ENCODE assay signal across 8 cellular contexts in genomic region chr6:12637960-12638641, GRCh38.
DNase-seq lines count a peak whose midpoint lies in the region; ATAC-seq and TF ChIP-seq lines count a peak whose summit lies in the region.

No MANE protein-coding gene starts in this region.

- no peak for TF ChIP-seq EP300 in sigmoid colon (IDR thresholded peaks at IDR 0.05)

- H3K27ac Mint-ChIP-seq in activated CD4-positive, alpha-beta T cell treated with anti-CD3 and anti-CD28 coated beads for 36 hours, result no peak overlapping the region
- no peak overlapping the region for H3K27ac Mint-ChIP-seq in activated naive CD4-positive, alpha-beta T cell treated with anti-CD3 and anti-CD28 coated beads for 36 hours

- peak; percentile 85 for ATAC-seq in activated CD4-positive, alpha-beta T cell treated with anti-CD3 and anti-CD28 coated beads for 36 hours
- ATAC-seq in HG02981 (IDR thresholded peaks at IDR 0.05; ENCODE audit: unreplicated experiment) (peak; percentile 73), heart right ventricle (peak in 5 of 8 donors; percentile 35 to 60 (median 56)), GM19463 (IDR thresholded peaks at IDR 0.05; ENCODE audit: unreplicated experiment) (no peak)

- POLR2A ChIA-PET in activated CD4-positive, alpha-beta T cell treated with anti-CD3 and anti-CD28 coated beads for 36 hours (lab: Charles Lee), result no interaction called here

- no peak for TF ChIP-seq POLR2A in sigmoid colon (IDR thresholded peaks at IDR 0.05)

- intact Hi-C loops in activated CD4-positive, alpha-beta T cell treated with anti-CD3 and anti-CD28 coated beads for 36 hours (cut with DNase I, micrococcal nuclease), result loop anchor here (1.0 to 2.0 kb wide), 4 partner anchors 206 to 693 kb away; no protein-coding TSS in a partner anchor
- intact Hi-C loops in activated naive CD4-positive, alpha-beta T cell treated with anti-CD3 and anti-CD28 coated beads for 36 hours (cut with micrococcal nuclease), result loop anchor here (1.0 to 2.0 kb wide), 3 partner anchors 207 to 693 kb away; no protein-coding TSS in a partner anchor
- intact Hi-C loops in heart right ventricle (cut with DNase I) (loop anchor here in 8 of 10 donors (2.0 to 10.0 kb wide), 3 partner anchors 254 to 257 kb away; no protein-coding TSS in a partner anchor), sigmoid colon (cut with DNase I) (loop anchor here (5.0 kb wide), 1 partner anchor 254 kb away; no protein-coding TSS in a partner anchor)

- H3K36me3 Mint-ChIP-seq in activated CD4-positive, alpha-beta T cell treated with anti-CD3 and anti-CD28 coated beads for 36 hours (ENCODE audit: low read depth), result no peaks in the 10 kb centered on the region
- no peaks in the 10 kb centered on the region for H3K36me3 Mint-ChIP-seq in activated naive CD4-positive, alpha-beta T cell treated with anti-CD3 and anti-CD28 coated beads for 36 hours (ENCODE audit: low read depth)

- H3K27me3 ChIP-seq in heart right ventricle, result peaks cover 0 to 9% (median 0%) of the 10 kb centered on the region in 7 donors
- H3K27me3 ChIP-seq in sigmoid colon, result no peaks in the 10 kb centered on the region

- 44 to 57% methylated on average over 7 of the region's 7 CpGs for WGBS in heart right ventricle, 2 donors
- 24 to 29% methylated on average over 7 of the region's 7 CpGs for WGBS in sigmoid colon, 2 donors

- no peak overlapping the region for H3K4me3 Mint-ChIP-seq in activated CD4-positive, alpha-beta T cell treated with anti-CD3 and anti-CD28 coated beads for 36 hours
- H3K4me3 Mint-ChIP-seq in activated naive CD4-positive, alpha-beta T cell treated with anti-CD3 and anti-CD28 coated beads for 36 hours, result no peak overlapping the region

- H3K27me3 Mint-ChIP-seq in activated CD4-positive, alpha-beta T cell treated with anti-CD3 and anti-CD28 coated beads for 36 hours, result peaks cover 30% of the 10 kb centered on the region
- H3K27me3 Mint-ChIP-seq in activated naive CD4-positive, alpha-beta T cell treated with anti-CD3 and anti-CD28 coated beads for 36 hours (ENCODE audit: low read depth), result peaks cover 34% of the 10 kb centered on the region

- H3K9me3 Mint-ChIP-seq in activated CD4-positive, alpha-beta T cell treated with anti-CD3 and anti-CD28 coated beads for 36 hours (ENCODE audit: low read depth), result no peaks in the 10 kb centered on the region
- peaks cover 10% of the 10 kb centered on the region for H3K9me3 Mint-ChIP-seq in activated naive CD4-positive, alpha-beta T cell treated with anti-CD3 and anti-CD28 coated beads for 36 hours

- H3K9me3 ChIP-seq in heart right ventricle, result peaks cover 0 to 26% (median 6%) of the 10 kb centered on the region in 11 donors
- H3K9me3 ChIP-seq in sigmoid colon, result no peaks in the 10 kb centered on the region

- CTCF ChIA-PET in activated CD4-positive, alpha-beta T cell treated with anti-CD3 and anti-CD28 coated beads for 36 hours (lab: Charles Lee), result interaction anchor here (0.6 to 1.5 kb wide), 6 partner anchors 10 to 689 kb away, joined by 3 to 6 read pairs (median 4); no protein-coding TSS in a partner anchor
- CTCF ChIA-PET in activated naive CD4-positive, alpha-beta T cell treated with anti-CD3 and anti-CD28 coated beads for 36 hours (lab: Charles Lee), result interaction anchor here (0.6 to 1.4 kb wide), 5 partner anchors 254 to 690 kb away, joined by 3 to 7 read pairs (median 3); partner anchors contain the start of gene TBC1D7

- H3K4me1 ChIP-seq in heart right ventricle (peaks cover 0 to 4% (median 0%) of the 10 kb centered on the region in 9 donors), sigmoid colon (no peaks in the 10 kb centered on the region)

- H3K36me3 ChIP-seq in heart right ventricle (no peaks in the 10 kb centered on the region), sigmoid colon (no peaks in the 10 kb centered on the region)

- DNase-seq in activated CD4-positive, alpha-beta T cell treated with anti-CD3 and anti-CD28 coated beads for 36 hours, result peak; percentile 72
- DNase-seq in activated CD4-positive, alpha-beta T cell treated with anti-CD3 and anti-CD28 coated beads for 1 hour, result no peak
- peak; percentile 65 for DNase-seq in NCI-H526 treated with DMSO at 0.1 percent for 48 hours (lab: John Stamatoyannopoulos, UW)
- DNase-seq in activated naive CD4-positive, alpha-beta T cell treated with anti-CD3 and anti-CD28 coated beads for 36 hours, result peak; percentile 71
- DNase-seq in heart right ventricle, result peak; percentile 14 to 31
- DNase-seq in sigmoid colon, result no peak

- no peak overlapping the region for H3K27ac ChIP-seq in heart right ventricle
- no peak overlapping the region for H3K27ac ChIP-seq in sigmoid colon

- no peak overlapping the region for H3K4me3 ChIP-seq in heart right ventricle
- H3K4me3 ChIP-seq in sigmoid colon, result no peak overlapping the region

- TF ChIP-seq CTCF in heart right ventricle (IDR thresholded peaks at IDR 0.05) (peak in 8 of 9 donors; percentile 20 to 77 (median 62)), sigmoid colon (IDR thresholded peaks at IDR 0.05) (peak in 3 of 4 experiments; percentile 28 to 49 (median 32))

- peaks cover 5% of the 10 kb centered on the region for H3K4me1 Mint-ChIP-seq in activated CD4-positive, alpha-beta T cell treated with anti-CD3 and anti-CD28 coated beads for 36 hours
- H3K4me1 Mint-ChIP-seq in activated naive CD4-positive, alpha-beta T cell treated with anti-CD3 and anti-CD28 coated beads for 36 hours (ENCODE audit: low read depth), result peaks cover 4% of the 10 kb centered on the region

Comparison
In these comparisons a context has a peak if more than half of its experiments do, and no peak if none do; other contexts are left out.
1. DNase-seq: peak in activated CD4-positive, alpha-beta T cell treated with anti-CD3 and anti-CD28 coated beads for 36 hours (single experiment), NCI-H526 treated with DMSO at 0.1 percent for 48 hours (single experiment), activated naive CD4-positive, alpha-beta T cell treated with anti-CD3 and anti-CD28 coated beads for 36 hours (single experiment) and heart right ventricle (2 of 2); none in activated CD4-positive, alpha-beta T cell treated with anti-CD3 and anti-CD28 coated beads for 1 hour (single experiment) and sigmoid colon (single experiment).